In the genomic region with DNA sequence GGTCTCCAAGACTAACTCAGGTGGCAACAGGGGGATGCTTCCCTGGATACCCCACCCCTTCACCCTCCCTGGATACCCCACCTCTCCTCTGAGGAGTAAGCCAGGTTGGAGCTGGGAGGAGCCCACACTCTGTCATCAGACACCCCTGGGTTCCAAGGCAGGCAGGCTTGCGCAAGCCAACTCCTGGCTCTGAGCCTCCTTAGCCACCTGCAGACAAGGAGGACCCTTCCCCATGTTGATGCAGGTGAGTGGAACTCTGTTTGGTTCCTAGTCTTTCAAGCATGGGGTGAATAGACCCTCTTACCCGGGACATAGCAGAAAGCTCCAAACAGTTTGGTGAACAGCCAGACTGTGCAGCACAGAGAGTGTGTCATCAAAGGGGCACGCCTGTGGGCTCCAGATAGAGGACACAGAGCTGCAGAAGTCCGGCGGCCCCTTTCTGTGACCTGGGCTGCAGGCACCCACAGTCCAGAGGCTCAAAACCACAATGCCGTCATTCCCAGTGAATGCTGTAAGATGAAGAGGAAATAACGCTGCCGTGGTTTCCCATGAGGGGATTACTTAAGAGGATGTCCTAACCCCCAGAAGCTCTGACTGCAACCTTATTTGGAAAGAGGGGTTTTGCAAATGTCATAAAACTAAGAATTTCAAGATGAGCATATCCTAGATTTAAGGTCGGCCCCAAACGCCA, we compare ENCODE assay signal across 10 cellular contexts. TPM values are rescaled to one million over a fixed set of nuclear protein-coding genes. Genes with fewer than 3 reads are reported as not detected.
DNase-seq lines count a peak whose midpoint lies in the region; ATAC-seq and TF ChIP-seq lines count a peak whose summit lies in the region.
"Had no signal": no experiment of that assay in that cellular context is flagged by ENCODE, and none has a peak within 500 bp of the region (broad histone marks: within the 10 kb centered on the region; RNA-seq: fewer than 3 reads in every experiment).

No MANE protein-coding gene starts in this region.

- in situ Hi-C loops in KBM-7 (cut with MboI; ENCODE audit: low pct_unique_long_range_greater_than_20kb, low sequenced_read_pairs): no loop called here
- in situ Hi-C loops in transverse colon (cut with MboI; ENCODE audit: low pct_ligation_motif_present in 1 of 4, low pct_unique_long_range_greater_than_20kb in 1 of 4, low sequenced_read_pairs in 3 of 4): no loop called here

- 62 to 71% (median 67%) methylated on average over 6 to 10 of the region's 10 CpGs for WGBS in adrenal gland, 4 donors
- 40% methylated on average over 8 of the region's 10 CpGs for WGBS in right lobe of liver (ENCODE audit: insufficient coverage, low coverage, low lambda C conversion rate, missing lambda C conversion rate)
- WGBS in transverse colon (ENCODE audit: low coverage in 1 of 2), 2 donors: 50 to 92% methylated on average over 2 to 10 of the region's 10 CpGs

- peaks cover 9% of the 10 kb centered on the region for H3K27me3 ChIP-seq in adrenal gland
- no peaks in the 10 kb centered on the region for H3K27me3 ChIP-seq in right lobe of liver
- peaks cover 6% of the 10 kb centered on the region for H3K27me3 ChIP-seq in transverse colon
- H3K27me3 ChIP-seq: Peyer's patch had no signal

- H3K4me1 ChIP-seq in adrenal gland (replicated peaks in 1 of 2): no peaks in the 10 kb centered on the region
- no peaks in the 10 kb centered on the region for H3K4me1 ChIP-seq in right lobe of liver
- no peaks in the 10 kb centered on the region for H3K4me1 ChIP-seq in transverse colon
- H3K4me1 ChIP-seq: Peyer's patch had no signal

- H3K27ac ChIP-seq in adrenal gland: peak overlapping the region in 1 of 5 donors; percentile 36
- no peak overlapping the region for H3K27ac ChIP-seq in right lobe of liver
- H3K27ac ChIP-seq in transverse colon: no peak overlapping the region
- H3K27ac ChIP-seq: Peyer's patch had no signal

- H3K9me3 ChIP-seq in adrenal gland (replicated peaks in 1 of 3) (no peaks in the 10 kb centered on the region), right lobe of liver (no peaks in the 10 kb centered on the region), transverse colon (no peaks in the 10 kb centered on the region)
- H3K9me3 ChIP-seq: Peyer's patch had no signal

- no peak overlapping the region for H3K4me3 ChIP-seq in adrenal gland
- no peak overlapping the region for H3K4me3 ChIP-seq in right lobe of liver
- no peak overlapping the region for H3K4me3 ChIP-seq in transverse colon
- H3K4me3 ChIP-seq: Peyer's patch had no signal

- TF ChIP-seq POLR2A in adrenal gland (IDR thresholded peaks at IDR 0.05) (no peak), right lobe of liver (IDR thresholded peaks at IDR 0.05) (no peak), transverse colon (IDR thresholded peaks at IDR 0.05) (no peak)

- H3K36me3 ChIP-seq in adrenal gland (replicated peaks in 1 of 2) (no peaks in the 10 kb centered on the region), right lobe of liver (no peaks in the 10 kb centered on the region), transverse colon (no peaks in the 10 kb centered on the region)
- H3K36me3 ChIP-seq: Peyer's patch had no signal

- peak; percentile 67 for TF ChIP-seq EP300 in transverse colon (IDR thresholded peaks at IDR 0.05; ENCODE audit: low read depth)

- no peak for TF ChIP-seq CTCF in adrenal gland (IDR thresholded peaks at IDR 0.05)
- no peak for TF ChIP-seq CTCF in right lobe of liver (IDR thresholded peaks at IDR 0.05)
- no peak for TF ChIP-seq CTCF in transverse colon (IDR thresholded peaks at IDR 0.05)

- peak; percentile 37 for DNase-seq in KBM-7
- DNase-seq in adrenal gland: peak in 6 of 7 donors; percentile 38 to 78 (median 72)
- DNase-seq in right lobe of liver: peak; percentile 51 to 64 (median 64)
- peak; percentile 41 for DNase-seq in transverse colon
- no peak for DNase-seq in stimulated activated CD4-positive, alpha-beta T cell treated with anti-CD3 and anti-CD28 coated beads, Interleukin-4, amount 100 ng/mL, for 1 hour
- DNase-seq in 8988T: no peak
- DNase-seq: activated CD4-positive, alpha-beta memory T cell treated with anti-CD3 and anti-CD28 coated beads for 36 hours; NCI-H1092 treated with DMSO at 0.1 percent for 48 hours had no signal

- intact Hi-C loops in adrenal gland (cut with DNase I) (no loop called here), right lobe of liver (cut with DNase I) (no loop called here), transverse colon (cut with DNase I; ENCODE audit: low total_unique reads) (no loop called here)

- ATAC-seq in right lobe of liver: peak; percentile 50 to 79 (median 74)
- ATAC-seq in HG02973 (IDR thresholded peaks at IDR 0.05; ENCODE audit: unreplicated experiment): no peak

RNA-seq across cellular contexts. Expression of a gene that starts 12.1 kb away (rescaled TPM):
- under 1 TPM in 3 of 8 donors, not detected in 5; 0.14 to 0.31 (median 0.17) TPM for total RNA-seq in adrenal gland
- polyA plus RNA-seq in adrenal gland: 1 to 10 TPM in 1 of 3 donors, under 1 TPM in 1, not detected in 1; 0.24 to 3.1 TPM
- not detected for total RNA-seq in right lobe of liver
- total RNA-seq in transverse colon: 1 to 10 TPM in 1 of 4 donors, under 1 TPM in 2, not detected in 1; 0.27 to 1.9 (median 0.48) TPM
- total RNA-seq: activated CD4-positive, alpha-beta memory T cell treated with anti-CD3 and anti-CD28 coated beads for 36 hours had no signal

RNA-seq across cellular contexts. Expression of a gene that starts 15.8 kb away (rescaled TPM):
- total RNA-seq in adrenal gland (10 to 100 TPM in 6 of 8 donors, 1 to 10 TPM in 1, under 1 TPM in 1; 0.85 to 31.1 (median 20.4) TPM), right lobe of liver (1 to 10 TPM; 1.1 to 9.0 (median 5.2) TPM), transverse colon (1 to 10 TPM in 2 of 4 donors, not detected in 2; 1.5 to 4.4 TPM)
- 10 to 100 TPM in 1 of 3 donors, 1 to 10 TPM in 2; 1.6 to 13.0 (median 2.3) TPM for polyA plus RNA-seq in adrenal gland
- total RNA-seq: activated CD4-positive, alpha-beta memory T cell treated with anti-CD3 and anti-CD28 coated beads for 36 hours had no signal

RNA-seq across cellular contexts. Expression of a gene that starts 25.1 kb away (rescaled TPM):
- total RNA-seq in adrenal gland (1 to 10 TPM in 6 of 8 donors, under 1 TPM in 1, not detected in 1; 0.50 to 5.5 (median 3.2) TPM), right lobe of liver (1 to 10 TPM in 3 of 6 experiments, under 1 TPM in 3; 0.75 to 1.6 (median 1.1) TPM), transverse colon (not detected)
- under 1 TPM; 0.24 to 0.97 (median 0.27) TPM for polyA plus RNA-seq in adrenal gland
- total RNA-seq: activated CD4-positive, alpha-beta memory T cell treated with anti-CD3 and anti-CD28 coated beads for 36 hours had no signal

RNA-seq across cellular contexts. Expression of a gene that starts 42.8 kb away (rescaled TPM):
- total RNA-seq in adrenal gland (10 to 100 TPM in 7 of 8 donors, 1 to 10 TPM in 1; 2.2 to 56.0 (median 25.2) TPM), right lobe of liver (1 to 10 TPM in 5 of 6 experiments, under 1 TPM in 1; 0.98 to 4.7 (median 2.3) TPM), transverse colon (10 to 100 TPM in 2 of 4 donors, 1 to 10 TPM in 2; 2.3 to 25.1 (median 12.4) TPM)
- polyA plus RNA-seq in adrenal gland: 100 to 1,000 TPM in 2 of 3 donors, 1 to 10 TPM in 1; 4.0 to 291 (median 123) TPM

RNA-seq across cellular contexts. Expression of a gene that starts 59.1 kb away (rescaled TPM):
- total RNA-seq in adrenal gland (10 to 100 TPM in 7 of 8 donors, 1 to 10 TPM in 1; 5.0 to 33.8 (median 24.6) TPM), right lobe of liver (10 to 100 TPM in 1 of 6 experiments, 1 to 10 TPM in 5; 2.2 to 13.9 (median 4.6) TPM), transverse colon (1 to 10 TPM in 2 of 4 donors, not detected in 2; 3.4 to 4.8 TPM)
- 10 to 100 TPM in 1 of 3 donors, 1 to 10 TPM in 2; 4.3 to 16.1 (median 5.1) TPM for polyA plus RNA-seq in adrenal gland
- total RNA-seq: activated CD4-positive, alpha-beta memory T cell treated with anti-CD3 and anti-CD28 coated beads for 36 hours had no signal

Comparison
In these comparisons a context has a peak if more than half of its experiments do, and no peak if none do; other contexts are left out.
1. DNase-seq: peak in KBM-7 (single experiment), adrenal gland (6 of 7), right lobe of liver (3 of 3) and transverse colon (single experiment); none in stimulated activated CD4-positive, alpha-beta T cell treated with anti-CD3 and anti-CD28 coated beads, Interleukin-4, amount 100 ng/mL, for 1 hour (single experiment) and 8988T (single experiment).